ENCODE assay signal across 28 cellular contexts in the genomic region with DNA sequence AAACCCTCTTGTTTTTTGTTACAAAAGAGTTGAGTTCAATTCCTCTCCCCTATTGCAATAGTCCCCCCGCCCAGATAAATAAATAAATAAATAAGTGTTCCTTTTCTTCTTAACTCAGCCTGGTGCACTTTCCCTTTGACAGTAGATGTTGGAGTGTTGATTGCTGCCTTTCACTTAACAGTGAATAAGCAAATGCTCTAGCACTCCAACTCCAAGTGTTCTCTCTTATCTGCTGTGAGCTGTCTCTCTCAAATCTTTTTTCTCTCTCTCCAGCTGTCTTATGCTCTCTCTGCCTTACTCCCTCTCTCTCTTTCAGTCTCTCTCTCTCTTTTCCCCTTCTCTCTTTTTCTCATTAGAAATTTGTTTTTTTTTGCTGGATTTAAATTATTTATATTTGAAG.
"Had no signal": no experiment of that assay in that cellular context is flagged by ENCODE, and none has a peak within 500 bp of the region (broad histone marks: within the 10 kb centered on the region; RNA-seq: fewer than 3 reads in every experiment).

No MANE protein-coding gene starts in this region.

- H3K9me3 Mint-ChIP-seq: activated CD8-positive, alpha-beta T cell treated with anti-CD3 and anti-CD28 coated beads for 36 hours; activated naive CD4-positive, alpha-beta T cell treated with anti-CD3 and anti-CD28 coated beads, Interleukin-2, amount 50 U/mL, for 72 hours; activated T-cell treated with anti-CD3 and anti-CD28 coated beads, Interleukin-2, amount 50 U/mL, for 72 hours; central memory CD8-positive, alpha-beta T cell; dendritic cell treated with granulocyte-macrophage colony-stimulating factor and Interleukin-4, amounts not matched to agents 40 ng/mL and 50 ng/mL, for 4 days; naive thymus-derived CD8-positive, alpha-beta T cell; neural crest cell; stimulated activated naive B cell treated with anti-CD40 and anti-IgM and Interleukin-4, amounts not matched to agents 10 μg/mL and 1 μg/mL and 100 μg/mL, for 72 hours had no signal

- H3K36me3 Mint-ChIP-seq: activated naive CD4-positive, alpha-beta T cell treated with anti-CD3 and anti-CD28 coated beads, Interleukin-2, amount 50 U/mL, for 72 hours; naive thymus-derived CD8-positive, alpha-beta T cell; stimulated activated naive B cell treated with anti-CD40 and anti-IgM and Interleukin-4, amounts not matched to agents 10 μg/mL and 1 μg/mL and 100 μg/mL, for 72 hours had no signal

- H2AFZ ChIP-seq: parathyroid adenoma had no signal

- H3K27me3 Mint-ChIP-seq: activated CD8-positive, alpha-beta T cell treated with anti-CD3 and anti-CD28 coated beads for 36 hours; central memory CD8-positive, alpha-beta T cell; dendritic cell treated with granulocyte-macrophage colony-stimulating factor and Interleukin-4, amounts not matched to agents 40 ng/mL and 50 ng/mL, for 4 days; stimulated activated naive B cell treated with anti-CD40 and anti-IgM and Interleukin-4, amounts not matched to agents 10 μg/mL and 1 μg/mL and 100 μg/mL, for 72 hours; T-helper 17 cell had no signal

- H3K27ac Mint-ChIP-seq: activated CD8-positive, alpha-beta T cell treated with anti-CD3 and anti-CD28 coated beads for 36 hours; activated naive CD4-positive, alpha-beta T cell treated with anti-CD3 and anti-CD28 coated beads, Interleukin-2, amount 50 U/mL, for 72 hours; activated T-cell treated with anti-CD3 and anti-CD28 coated beads, Interleukin-2, amount 50 U/mL, for 72 hours; dendritic cell treated with granulocyte-macrophage colony-stimulating factor and Interleukin-4, amounts not matched to agents 40 ng/mL and 50 ng/mL, for 4 days; naive thymus-derived CD8-positive, alpha-beta T cell; stimulated activated naive B cell treated with anti-CD40 and anti-IgM and Interleukin-4, amounts not matched to agents 10 μg/mL and 1 μg/mL and 100 μg/mL, for 72 hours; T-helper 17 cell had no signal

- H3K4me3 ChIP-seq: esophagus muscularis mucosa, lower lobe of right lung, psoas muscle, sigmoid colon, stomach, thyroid gland, upper lobe of right lung had no signal

- H3K27me3 ChIP-seq: esophagus muscularis mucosa, sigmoid colon, stomach, thyroid gland, upper lobe of right lung had no signal

- H3K27ac ChIP-seq: esophagus muscularis mucosa, lower lobe of right lung, parathyroid adenoma, psoas muscle, sigmoid colon, stomach, thyroid gland, upper lobe of right lung had no signal

- H3K4me1 ChIP-seq: lower lobe of right lung, parathyroid adenoma, psoas muscle, thyroid gland had no signal

- H3K79me2 ChIP-seq: parathyroid adenoma had no signal

- DNase-seq: activated CD4-positive, alpha-beta T cell treated with anti-CD3 and anti-CD28 coated beads for 1 hour; activated CD4-positive, alpha-beta T cell treated with anti-CD3 and anti-CD28 coated beads, Interleukin-2, amount 50 U/mL, for 1 hour; activated CD8-positive, alpha-beta T cell treated with anti-CD3 and anti-CD28 coated beads for 36 hours; activated naive CD4-positive, alpha-beta T cell; activated T-cell treated with anti-CD3 and anti-CD28 coated beads, Interleukin-2, amount 50 U/mL, for 72 hours; anterior cingulate cortex; effector CD4-positive, alpha-beta T cell; foreskin melanocyte; kidney glomerular epithelial cell; lower lobe of right lung; naive thymus-derived CD8-positive, alpha-beta T cell; occipital lobe; psoas muscle; sigmoid colon; stimulated activated CD4-positive, alpha-beta T cell treated with anti-CD3 and anti-CD28 coated beads, Interleukin-15, amount 100 ng/mL, for 24 hours; stimulated activated CD4-positive, alpha-beta T cell treated with anti-CD3 and anti-CD28 coated beads, Interleukin-2, amount 100 ng/mL, for 24 hours; stimulated activated naive B cell treated with anti-CD40 and anti-IgM and Interleukin-4, amounts not matched to agents 10 μg/mL and 1 μg/mL and 100 μg/mL, for 72 hours; stomach; T-helper 17 cell; T1000; thyroid gland; upper lobe of right lung had no signal

- H3K4me1 Mint-ChIP-seq: central memory CD8-positive, alpha-beta T cell; neural crest cell; stimulated activated naive B cell treated with anti-CD40 and anti-IgM and Interleukin-4, amounts not matched to agents 10 μg/mL and 1 μg/mL and 100 μg/mL, for 72 hours had no signal

- H3K9ac ChIP-seq: parathyroid adenoma had no signal

- H3K36me3 ChIP-seq: esophagus muscularis mucosa, lower lobe of right lung, sigmoid colon, stomach, thyroid gland, upper lobe of right lung had no signal

- H3K9me3 ChIP-seq: esophagus muscularis mucosa, lower lobe of right lung, psoas muscle, sigmoid colon, stomach, thyroid gland, upper lobe of right lung had no signal

- H3K4me3 Mint-ChIP-seq: activated CD8-positive, alpha-beta T cell treated with anti-CD3 and anti-CD28 coated beads for 36 hours; activated T-cell treated with anti-CD3 and anti-CD28 coated beads, Interleukin-2, amount 50 U/mL, for 72 hours; central memory CD8-positive, alpha-beta T cell; dendritic cell treated with granulocyte-macrophage colony-stimulating factor and Interleukin-4, amounts not matched to agents 40 ng/mL and 50 ng/mL, for 4 days; naive thymus-derived CD8-positive, alpha-beta T cell; neural crest cell; stimulated activated naive B cell treated with anti-CD40 and anti-IgM and Interleukin-4, amounts not matched to agents 10 μg/mL and 1 μg/mL and 100 μg/mL, for 72 hours; T-helper 17 cell had no signal
